27 cellular contexts compared by ENCODE assay signal in the genomic region with DNA sequence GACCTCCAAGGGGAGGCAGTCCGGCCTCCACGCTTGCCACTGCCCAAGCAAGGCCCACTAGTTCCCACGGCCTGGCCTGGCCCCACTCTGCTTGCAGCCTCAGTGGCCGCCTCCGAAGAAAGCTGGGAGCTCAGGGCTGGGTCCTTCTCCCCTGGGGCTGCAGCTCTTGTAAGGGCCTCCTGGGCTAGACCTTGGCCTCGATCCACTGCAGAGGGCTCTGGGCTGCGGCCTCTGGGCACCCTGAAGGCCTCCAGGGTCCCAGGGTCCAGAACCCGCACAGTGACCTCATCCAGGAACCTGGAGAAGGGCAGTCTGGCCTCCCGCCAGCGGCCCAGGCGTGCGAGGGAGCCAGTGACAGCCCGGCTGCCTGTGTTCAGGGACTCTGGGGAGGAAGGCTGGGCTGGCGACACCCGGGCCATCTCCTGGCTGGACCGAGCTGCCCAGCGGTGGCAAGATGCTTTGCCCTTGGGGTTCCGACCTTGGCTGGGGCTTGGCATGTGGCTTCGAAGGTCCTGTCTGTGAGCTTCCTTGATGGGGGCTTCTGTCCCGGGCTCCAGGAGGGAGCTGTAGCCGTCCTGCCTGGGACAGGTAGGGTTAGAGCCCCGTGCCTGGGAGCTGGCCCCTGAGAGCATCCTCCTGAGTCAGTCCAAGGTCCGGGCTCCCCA. TPM values are rescaled to one million over a fixed set of nuclear protein-coding genes. Genes with fewer than 3 reads are reported as not detected.
DNase-seq lines count a peak whose midpoint lies in the region; ATAC-seq and TF ChIP-seq lines count a peak whose summit lies in the region.
"Had no signal": no experiment of that assay in that cellular context is flagged by ENCODE, and none has a peak within 500 bp of the region (broad histone marks: within the 10 kb centered on the region; RNA-seq: fewer than 3 reads in every experiment).

No MANE protein-coding gene starts in this region.

- TF ChIP-seq CTCF in CD14-positive monocyte (IDR thresholded peaks at IDR 0.05) (no peak), RWPE1 (conservative IDR thresholded peaks at IDR 0.05; ENCODE audit: low read depth) (no peak), ovary (IDR thresholded peaks at IDR 0.05) (no peak), neural progenitor cell (IDR thresholded peaks at IDR 0.05) (no peak)

- no peaks in the 10 kb centered on the region for H3K27me3 ChIP-seq in ovary
- no peaks in the 10 kb centered on the region for H3K27me3 ChIP-seq in neural progenitor cell
- H3K27me3 ChIP-seq: vagina had no signal

- whole genome bisulfite sequencing in ovary, 3 donors: 88 to 95% (median 89%) methylated on average over 11 to 23 of the region's 23 CpGs

- peaks cover 10% of the 10 kb centered on the region for H3K4me1 Mint-ChIP-seq in CD14-positive monocyte
- H3K4me1 Mint-ChIP-seq in neural progenitor cell: peaks cover 18% of the 10 kb centered on the region

- H3K9me3 Mint-ChIP-seq in CD14-positive monocyte: peaks cover 0 to 10% (median 5%) of the 10 kb centered on the region in 7 donors
- no peaks in the 10 kb centered on the region for H3K9me3 Mint-ChIP-seq in neural progenitor cell
- H3K9me3 Mint-ChIP-seq: activated CD4-positive, alpha-beta memory T cell treated with anti-CD3 and anti-CD28 coated beads, Interleukin-2, amount 10 ng/mL, durations not matched to agents 7 days and 5 days had no signal

- H3K9ac ChIP-seq in neural progenitor cell: no peak overlapping the region

- H3K79me2 ChIP-seq in neural progenitor cell (ENCODE audit: low read depth): no peaks in the 10 kb centered on the region

- H3K27ac ChIP-seq in RWPE1 (0 out of 2 replicates have a peak overlapping the region, but pooled peaks have one; percentile 10), ovary (no peak overlapping the region), neural progenitor cell (no peak overlapping the region)
- H3K27ac ChIP-seq: esophagus squamous epithelium, gastrocnemius medialis, vagina had no signal

- no peak overlapping the region for H3K4me3 ChIP-seq in ovary
- H3K4me3 ChIP-seq in neural progenitor cell: no peak overlapping the region
- H3K4me3 ChIP-seq: esophagus squamous epithelium, gastrocnemius medialis, vagina had no signal

- no peak overlapping the region for H2AFZ ChIP-seq in neural progenitor cell (replicated peaks)

- H3K4me2 ChIP-seq in neural progenitor cell: no peak overlapping the region

- intact Hi-C loops in CD14-positive monocyte (cut with micrococcal nuclease) (no loop called here), left cardiac atrium (cut with DNase I) (no loop called here), ovary (cut with DNase I) (no loop called here)

- H3K36me3 ChIP-seq in ovary: no peaks in the 10 kb centered on the region
- H3K36me3 ChIP-seq in neural progenitor cell: no peaks in the 10 kb centered on the region
- H3K36me3 ChIP-seq: esophagus squamous epithelium, gastrocnemius medialis, vagina had no signal

- TF ChIP-seq EP300 in ovary (IDR thresholded peaks at IDR 0.05): no peak

- H3K36me3 Mint-ChIP-seq in CD14-positive monocyte (no peaks in the 10 kb centered on the region), neural progenitor cell (no peaks in the 10 kb centered on the region)
- H3K36me3 Mint-ChIP-seq: IgD-negative memory B cell had no signal

- H3K9me3 ChIP-seq in ovary (no peaks in the 10 kb centered on the region), neural progenitor cell (ENCODE audit: low read depth) (no peaks in the 10 kb centered on the region)
- H3K9me3 ChIP-seq: esophagus squamous epithelium, gastrocnemius medialis, vagina had no signal

- CTCF ChIA-PET in RWPE1 (lab: Yijun Ruan, JAX): no interaction called here

- no peak for TF ChIP-seq POLR2A in ovary (IDR thresholded peaks at IDR 0.05)

- no peaks in the 10 kb centered on the region for H4K20me1 ChIP-seq in neural progenitor cell (ENCODE audit: low read depth)

- H3K27ac Mint-ChIP-seq in CD14-positive monocyte: peak overlapping the region in 1 of 7 donors; percentile 11
- H3K27ac Mint-ChIP-seq in neural progenitor cell: no peak overlapping the region
- H3K27ac Mint-ChIP-seq: activated CD4-positive, alpha-beta memory T cell treated with anti-CD3 and anti-CD28 coated beads, Interleukin-2, amount 10 ng/mL, durations not matched to agents 7 days and 5 days had no signal

- H3K4me3 Mint-ChIP-seq in CD14-positive monocyte (no peak overlapping the region), neural progenitor cell (no peak overlapping the region)
- H3K4me3 Mint-ChIP-seq: activated CD4-positive, alpha-beta memory T cell treated with anti-CD3 and anti-CD28 coated beads, Interleukin-2, amount 10 ng/mL, durations not matched to agents 7 days and 5 days had no signal

- DNase-seq in CD14-positive monocyte (ENCODE audit: low spot score) (peak; percentile 43), RWPE1 (ENCODE audit: low spot score) (no peak), left cardiac atrium (peak; percentile 17), ovary (peak in 4 of 5 donors; percentile 14 to 38 (median 19)), neural progenitor cell (ENCODE audit: low spot score) (no peak)
- DNase-seq: activated CD4-positive, alpha-beta memory T cell treated with anti-CD3 and anti-CD28 coated beads, Interleukin-2, amount 10 ng/mL, durations not matched to agents 7 days and 5 days; activated CD4-positive, CD25-positive, alpha-beta regulatory T cell; activated T-cell treated with anti-CD3 and anti-CD28 coated beads for 4 hours; amniotic stem cell; cortex of kidney; EL; esophagus squamous epithelium; gastrocnemius medialis; islet precursor cell; mammary epithelial cell; NCI-H1105 treated with DMSO at 0.1 percent for 48 hours; NCI-H2029; NCI-H2227 treated with DMSO at 0.1 percent for 48 hours; stimulated activated CD4-positive, alpha-beta T cell treated with anti-CD3 and anti-CD28 coated beads, Interleukin-4, amount 100 ng/mL, for 24 hours; stimulated activated naive CD4-positive, alpha-beta T cell; SW 1271; T1000 had no signal

- H3K27me3 Mint-ChIP-seq in CD14-positive monocyte (ENCODE audit: low read depth in 3 of 3) (peaks cover 10 to 20% (median 18%) of the 10 kb centered on the region in 3 donors), neural progenitor cell (ENCODE audit: insufficient read depth, low read depth) (peaks cover 11% of the 10 kb centered on the region)

- POLR2A ChIA-PET in RWPE1 (lab: Yijun Ruan, JAX; ENCODE audit: low non-redundant PET): no interaction called here

- peaks cover 6% of the 10 kb centered on the region for H3K4me1 ChIP-seq in ovary (ENCODE audit: insufficient read depth)
- H3K4me1 ChIP-seq in neural progenitor cell: peaks cover 19% of the 10 kb centered on the region
- H3K4me1 ChIP-seq: esophagus squamous epithelium, gastrocnemius medialis, vagina had no signal

- ATAC-seq in left cardiac atrium (no peak), GM21447 (IDR thresholded peaks at IDR 0.05; ENCODE audit: unreplicated experiment) (no peak), GM19351 (IDR thresholded peaks at IDR 0.05; ENCODE audit: unreplicated experiment) (no peak)
- ATAC-seq: gastrocnemius medialis, HCT116 had no signal

- no peaks in the 10 kb centered on the region for H3F3A ChIP-seq in neural progenitor cell (ENCODE audit: low read depth)

RNA-seq across cellular contexts. Expression of gene BEGAIN, which starts 9.8 kb away (rescaled TPM):
- polyA plus RNA-seq in CD14-positive monocyte: under 1 TPM in 1 of 2 donors, not detected in 1; 0.25 TPM
- 1 to 10 TPM; 1.7 to 2.1 TPM for total RNA-seq in left cardiac atrium
- total RNA-seq in ovary: 10 to 100 TPM in 1 of 7 donors, 1 to 10 TPM in 6; 1.8 to 11.0 (median 5.2) TPM
- polyA plus RNA-seq in ovary: 1 to 10 TPM in 1 of 2 donors, under 1 TPM in 1; 0.35 to 1.9 TPM
- 4.0 and 13.4 TPM in 2 replicates for total RNA-seq in neural progenitor cell (ENCODE audit: low replicate concordance)

Comparison
In these comparisons a context has a peak if more than half of its experiments do, and no peak if none do; other contexts are left out.
1. DNase-seq: peak in CD14-positive monocyte (single experiment), left cardiac atrium (single experiment) and ovary (4 of 5); none in RWPE1 (single experiment) and neural progenitor cell (single experiment).